ENCODE assay signal across 16 cellular contexts in the genomic region with DNA sequence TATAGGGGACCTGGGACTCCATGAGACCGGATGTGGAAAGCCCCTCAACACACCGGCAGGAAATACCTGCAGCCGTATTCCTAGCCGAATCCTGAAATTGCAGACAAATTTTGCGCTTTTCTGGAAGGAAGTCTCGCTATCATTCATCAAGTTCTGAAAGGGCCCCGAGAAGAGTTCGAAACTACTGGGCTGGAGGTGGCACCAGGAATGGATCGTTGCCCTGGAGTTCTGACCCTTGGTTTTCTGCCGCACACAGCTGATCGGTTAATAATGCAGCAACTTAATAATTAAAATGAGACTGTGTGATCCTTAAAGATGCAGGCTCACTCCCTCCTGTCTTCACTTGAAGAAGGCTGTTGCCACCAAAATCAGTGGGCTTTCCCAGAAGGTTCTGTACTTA. TPM values are rescaled to one million over a fixed set of nuclear protein-coding genes. Genes with fewer than 3 reads are reported as not detected.
DNase-seq lines count a peak whose midpoint lies in the region; ATAC-seq and TF ChIP-seq lines count a peak whose summit lies in the region.
"Had no signal": no experiment of that assay in that cellular context is flagged by ENCODE, and none has a peak within 500 bp of the region (broad histone marks: within the 10 kb centered on the region; RNA-seq: fewer than 3 reads in every experiment).

No MANE protein-coding gene starts in this region.

- H3K4me3 ChIP-seq in Peyer's patch = peak overlapping the region in 1 of 4 donors; percentile 17
- H3K4me3 ChIP-seq: K562 had no signal

- DNase-seq in Peyer's patch = no peak
- DNase-seq in mesothelial cell of epicardium (ENCODE audit: low spot score in 2 of 2, unreplicated experiment in 2 of 2) = no peak
- DNase-seq in NK-92 treated with Interleukin-12 subunit alpha and Interleukin-12 subunit beta, amount 100 ng/mL, for 24 hours (lab: John Stamatoyannopoulos, UW) = no peak
- no peak for DNase-seq in glomerular visceral epithelial cell (ENCODE audit: extremely low spot score)
- DNase-seq in T-cell = no peak
- DNase-seq: activated CD4-positive, alpha-beta T cell treated with anti-CD3 and anti-CD28 coated beads for 36 hours; activated T-cell treated with anti-CD3 and anti-CD28 coated beads, Interleukin-2, amount 50 U/mL, for 1 hour; effector memory CD8-positive, alpha-beta T cell; NCI-H1436; NCI-H510A had no signal

- H3K27ac ChIP-seq in Peyer's patch = peak overlapping the region in 3 of 4 donors; percentile 25 to 74 (median 71)
- H3K27ac ChIP-seq in temporal lobe (ENCODE audit: low read depth, low read length) = peak overlapping the region; percentile 74
- H3K27ac ChIP-seq: C4-2B had no signal

- H3K27me3 ChIP-seq in Peyer's patch = no peaks in the 10 kb centered on the region

- peaks cover 6% of the 10 kb centered on the region for H3K36me3 Mint-ChIP-seq in dendritic cell treated with granulocyte-macrophage colony-stimulating factor and Interleukin-4, amounts not matched to agents 40 ng/mL and 50 ng/mL, for 4 days (ENCODE audit: low read depth)
- H3K36me3 Mint-ChIP-seq in mesothelial cell of epicardium = no peaks in the 10 kb centered on the region
- no peaks in the 10 kb centered on the region for H3K36me3 Mint-ChIP-seq in T-cell

- TF ChIP-seq POLR2A in Peyer's patch (IDR thresholded peaks at IDR 0.05) = no peak

- H3K27ac Mint-ChIP-seq in dendritic cell treated with granulocyte-macrophage colony-stimulating factor and Interleukin-4, amounts not matched to agents 40 ng/mL and 50 ng/mL, for 4 days = peak overlapping the region; percentile 70
- H3K27ac Mint-ChIP-seq in mesothelial cell of epicardium (peak overlapping the region; percentile 55), T-cell (no peak overlapping the region)
- H3K27ac Mint-ChIP-seq: activated CD4-positive, alpha-beta T cell treated with anti-CD3 and anti-CD28 coated beads for 36 hours; effector memory CD8-positive, alpha-beta T cell; T-helper 1 cell treated with Interleukin-12 subunit alpha and Interleukin-12 subunit beta and Interleukin-4 antibody, amounts not matched to agents 30 μg/mL and 1 μg/mL, for 36 hours had no signal

- H3K9me3 ChIP-seq in Peyer's patch = no peaks in the 10 kb centered on the region

- peaks cover 42% of the 10 kb centered on the region for H3K4me1 Mint-ChIP-seq in dendritic cell treated with granulocyte-macrophage colony-stimulating factor and Interleukin-4, amounts not matched to agents 40 ng/mL and 50 ng/mL, for 4 days (ENCODE audit: low read depth)
- H3K4me1 Mint-ChIP-seq in mesothelial cell of epicardium (peaks cover 29% of the 10 kb centered on the region), T-cell (no peaks in the 10 kb centered on the region)
- H3K4me1 Mint-ChIP-seq: activated CD4-positive, alpha-beta T cell treated with anti-CD3 and anti-CD28 coated beads for 36 hours had no signal

- CTCF ChIA-PET in T-cell (lab: Charles Lee) = no interaction called here

- TF ChIP-seq CTCF in Peyer's patch (IDR thresholded peaks at IDR 0.05) (no peak), mesothelial cell of epicardium (IDR thresholded peaks at IDR 0.05; ENCODE audit: unreplicated experiment) (no peak)

- no peak for ATAC-seq in HG03175 (IDR thresholded peaks at IDR 0.05; ENCODE audit: unreplicated experiment)
- no peak for ATAC-seq in T-cell (replicated peaks in 1 of 4)
- ATAC-seq: activated CD4-positive, alpha-beta T cell treated with anti-CD3 and anti-CD28 coated beads for 36 hours; effector memory CD8-positive, alpha-beta T cell; K562 had no signal

- POLR2A ChIA-PET in T-cell (lab: Charles Lee) = no interaction called here

- peaks cover 7% of the 10 kb centered on the region for H3K27me3 Mint-ChIP-seq in dendritic cell treated with granulocyte-macrophage colony-stimulating factor and Interleukin-4, amounts not matched to agents 40 ng/mL and 50 ng/mL, for 4 days
- H3K27me3 Mint-ChIP-seq in mesothelial cell of epicardium (ENCODE audit: low read depth) (no peaks in the 10 kb centered on the region), T-cell (peaks cover 5 to 10% of the 10 kb centered on the region in 2 donors)

- no peaks in the 10 kb centered on the region for H3K9me3 Mint-ChIP-seq in dendritic cell treated with granulocyte-macrophage colony-stimulating factor and Interleukin-4, amounts not matched to agents 40 ng/mL and 50 ng/mL, for 4 days
- H3K9me3 Mint-ChIP-seq in mesothelial cell of epicardium (no peaks in the 10 kb centered on the region), T-cell (no peaks in the 10 kb centered on the region)
- H3K9me3 Mint-ChIP-seq: effector memory CD8-positive, alpha-beta T cell; T-helper 1 cell treated with Interleukin-12 subunit alpha and Interleukin-12 subunit beta and Interleukin-4 antibody, amounts not matched to agents 30 μg/mL and 1 μg/mL, for 36 hours had no signal

- H3K36me3 ChIP-seq in Peyer's patch = no peaks in the 10 kb centered on the region

- H3K4me1 ChIP-seq in Peyer's patch = peaks cover 0 to 4% (median 0%) of the 10 kb centered on the region in 4 donors

- intact Hi-C loops in dendritic cell treated with granulocyte-macrophage colony-stimulating factor and Interleukin-4, amounts not matched to agents 40 ng/mL and 50 ng/mL, for 4 days (cut with micrococcal nuclease) = no loop called here

- peak overlapping the region; percentile 51 for H3K4me3 Mint-ChIP-seq in dendritic cell treated with granulocyte-macrophage colony-stimulating factor and Interleukin-4, amounts not matched to agents 40 ng/mL and 50 ng/mL, for 4 days
- H3K4me3 Mint-ChIP-seq in mesothelial cell of epicardium (no peak overlapping the region), T-cell (no peak overlapping the region)
- H3K4me3 Mint-ChIP-seq: activated CD4-positive, alpha-beta T cell treated with anti-CD3 and anti-CD28 coated beads for 36 hours; effector memory CD8-positive, alpha-beta T cell; T-helper 1 cell treated with Interleukin-12 subunit alpha and Interleukin-12 subunit beta and Interleukin-4 antibody, amounts not matched to agents 30 μg/mL and 1 μg/mL, for 36 hours had no signal

RNA-seq across cellular contexts. Expression of a gene that starts 55.7 kb away (rescaled TPM):
- total RNA-seq in Peyer's patch (100 to 1,000 TPM in 1 of 4 donors, 10 to 100 TPM in 3; 42.2 to 136 (median 68.7) TPM), mesothelial cell of epicardium (74.7 to 77.5 TPM (median 75.6 TPM) in 3 replicates), temporal lobe (36.9 TPM), T-cell (10 to 100 TPM; 18.2 to 37.0 (median 21.0) TPM)

Comparison
In these comparisons a context has a peak if more than half of its experiments do, and no peak if none do; other contexts are left out.
1. H3K27ac Mint-ChIP-seq: peak in dendritic cell treated with granulocyte-macrophage colony-stimulating factor and Interleukin-4, amounts not matched to agents 40 ng/mL and 50 ng/mL, for 4 days (single experiment) and mesothelial cell of epicardium (single experiment); none in T-cell (0 of 2).